ENCODE assay signal across 5 cellular contexts in the genomic region with DNA sequence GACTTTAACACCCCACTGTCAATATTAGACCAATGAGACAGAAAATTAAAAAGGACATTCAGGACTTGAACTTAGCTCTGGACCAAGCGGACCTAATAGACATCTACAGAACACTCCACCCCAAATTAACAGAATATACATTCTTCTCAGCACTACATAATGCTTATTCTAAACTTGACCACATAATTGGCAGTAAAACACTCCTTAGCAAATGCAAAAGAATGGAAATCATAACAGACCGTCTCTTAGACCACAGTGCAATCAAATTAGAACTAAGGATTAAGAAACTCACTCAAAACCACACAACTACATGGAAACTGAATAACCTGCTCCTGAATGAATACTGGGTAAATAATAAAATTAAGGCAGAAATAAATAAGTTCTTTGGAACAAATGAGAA.
DNase-seq lines count a peak whose midpoint lies in the region.
"Not testable (repeated sequence)": the region's sequence is repeated elsewhere in the genome, so short reads cannot be mapped to it uniquely, and the experiment has no call there.

No MANE protein-coding gene starts in this region.

- not testable (repeated sequence) for H2AFZ ChIP-seq in GM23248

- in situ Hi-C loops in GM23248 (cut with MboI) = not testable (repeated sequence)

- not testable (repeated sequence) for H3K27ac ChIP-seq in GM23248

- not testable (repeated sequence) for H3K79me2 ChIP-seq in GM23248 (ENCODE audit: insufficient read depth)

- 14 to 20% methylated on average over 2 of the region's 2 CpGs for WGBS in GM23248 (ENCODE audit: low coverage in 1 of 2, low lambda C conversion rate in 2 of 2, missing lambda C conversion rate in 2 of 2), 2 experiments

- not testable (repeated sequence) for H3K9me2 ChIP-seq in GM23248 (ENCODE audit: insufficient read depth)

- H3K36me3 ChIP-seq in GM23248 (ENCODE audit: low read depth); adipocyte (ENCODE audit: control insufficient read depth, insufficient read depth, low read length, severe bottlenecking): not testable (repeated sequence)

- H3K4me2 ChIP-seq in GM23248 (ENCODE audit: unreplicated experiment) = not testable (repeated sequence)

- not testable (repeated sequence) for H3K4me1 ChIP-seq in GM23248 (ENCODE audit: insufficient read depth); adipocyte (ENCODE audit: control insufficient read depth, insufficient read depth, low read length)

- not testable (repeated sequence) for H3F3A ChIP-seq in GM23248 (ENCODE audit: insufficient read depth)

- H3K9ac ChIP-seq in GM23248; adipocyte (ENCODE audit: low read length): not testable (repeated sequence)

- H4K20me1 ChIP-seq in GM23248 (ENCODE audit: insufficient read depth) = not testable (repeated sequence)

- peak; percentile 9 for DNase-seq in EH (ENCODE audit: low read depth)
- DNase-seq in GM23248 = peak; percentile 1
- peak; percentile 26 for DNase-seq in adipocyte (ENCODE audit: low read depth)
- peak; percentile 57 for DNase-seq in dedifferentiated amniotic fluid mesenchymal stem cell (ENCODE audit: extremely low spot score)
- DNase-seq in fibroblast of peridontal ligament (ENCODE audit: extremely low read depth) = peak; percentile 65

- H3K9me3 ChIP-seq in GM23248 (ENCODE audit: low read depth); adipocyte (ENCODE audit: control insufficient read depth, low read length): not testable (repeated sequence)

- not testable (repeated sequence) for H3K4me3 ChIP-seq in GM23248; adipocyte (ENCODE audit: low read length)

- 0 out of 2 replicates have a peak, but pooled peaks cover 12% of the 10 kb centered on the region for H3K27me3 ChIP-seq in GM23248 (replicated peaks; ENCODE audit: insufficient read depth)
- H3K27me3 ChIP-seq in adipocyte (replicated peaks; ENCODE audit: control insufficient read depth, insufficient read depth, low read length) = not testable (repeated sequence)

Comparison
In these comparisons a context has a peak if more than half of its experiments do, and no peak if none do; other contexts are left out.
1. DNase-seq: peak in every context shown above with its lines; median percentile 65 in fibroblast of peridontal ligament; 57 in dedifferentiated amniotic fluid mesenchymal stem cell; 26 in adipocyte; 9 in EH; 1 in GM23248.